8 cellular contexts compared by ENCODE assay signal in the genomic region with DNA sequence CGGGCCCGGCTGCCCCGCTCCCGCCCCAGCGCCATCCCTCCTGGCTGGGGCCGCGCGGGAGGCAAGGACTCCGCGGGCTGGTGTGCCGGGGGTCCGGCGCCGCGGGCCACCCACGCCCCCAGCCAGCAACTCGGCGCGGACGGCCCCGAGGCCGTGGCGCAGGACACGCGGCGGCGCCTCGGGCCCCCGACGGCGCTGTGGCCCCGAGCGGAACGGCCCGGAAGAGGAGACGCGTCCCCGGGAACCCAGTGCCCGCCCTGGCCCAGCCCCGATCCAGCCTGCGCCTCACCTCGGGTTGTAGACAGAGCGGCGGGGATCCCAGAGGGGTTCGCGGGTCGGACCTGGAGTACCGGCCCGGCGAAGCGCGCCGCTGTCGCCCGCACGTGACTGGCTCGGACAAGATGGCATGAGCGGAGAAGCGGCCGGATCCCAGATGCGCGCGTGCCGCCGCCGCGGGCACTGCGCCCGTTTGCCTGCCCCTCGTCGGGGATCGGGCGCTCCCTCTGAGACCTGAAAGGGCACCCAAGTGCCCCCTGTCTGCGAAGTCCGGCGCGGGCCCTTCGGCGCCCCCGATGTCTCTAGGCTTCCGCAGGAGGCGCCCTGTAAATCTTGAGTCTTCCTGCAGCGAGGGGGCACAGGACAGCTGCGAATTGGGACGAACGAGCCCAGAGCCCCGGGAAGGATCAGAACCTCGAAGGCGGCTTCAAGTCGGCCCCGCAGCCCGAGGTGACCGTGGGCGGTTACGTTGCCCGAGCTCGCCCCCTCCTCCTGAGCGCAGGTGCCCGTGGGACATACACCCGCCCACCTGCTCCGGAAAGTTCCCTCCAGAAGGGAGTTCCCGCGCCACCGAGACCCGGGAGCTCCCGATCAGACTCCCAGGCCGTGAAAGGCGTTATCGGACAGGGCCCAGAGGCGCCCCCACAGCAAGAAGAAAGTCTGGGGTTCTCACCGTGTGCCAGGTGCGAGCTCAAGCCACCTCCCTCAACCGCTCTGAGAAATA. TPM values are rescaled to one million over a fixed set of nuclear protein-coding genes. Genes with fewer than 3 reads are reported as not detected.
DNase-seq lines count a peak whose midpoint lies in the region; ATAC-seq, FAIRE-seq and TF ChIP-seq lines count a peak whose summit lies in the region.

No MANE protein-coding gene starts in this region.

- TF ChIP-seq RAD21 in GM12878 (IDR thresholded peaks at IDR 0.05; ENCODE audit: insufficient read depth, low read depth, low read length), result peak; percentile 34

- peak overlapping the region; percentile 78 to 99 (median 96) for H3K4me3 ChIP-seq in BLaER1 treated with 17β-estradiol and CSF1 and Interleukin-3, amounts not matched to agents 10 nM and 100 nM
- H3K4me3 ChIP-seq in GM12878, result peak overlapping the region; percentile 90
- H3K4me3 ChIP-seq in iPS-18c (ENCODE audit: insufficient read depth, low read depth, low read length), result peak overlapping the region; percentile 83
- peak overlapping the region; percentile 84 to 97 for H3K4me3 ChIP-seq in small intestine (ENCODE audit: low read depth in 1 of 2, low read length in 2 of 2)

- SMC1A ChIA-PET in GM12878 (lab: Charles Lee; ENCODE audit: uncharacterized antibody, unreplicated experiment), result interaction anchor here (0.8 kb wide), 1 partner anchor 153 kb away, joined by 4 read pairs; no protein-coding TSS in a partner anchor

- H3K4me2 ChIP-seq in BLaER1 treated with 17β-estradiol and CSF1 and Interleukin-3, amounts not matched to agents 10 nM and 100 nM, result peak overlapping the region; percentile 84 to 95 (median 89)
- H3K4me2 ChIP-seq in GM12878 (ENCODE audit: control insufficient read depth, insufficient read depth), result peak overlapping the region; percentile 94

- H2AFZ ChIP-seq in GM12878 (ENCODE audit: control insufficient read depth, low read depth, low read length), result peak overlapping the region; percentile 89

- intact Hi-C loops in GM12878 (cut with micrococcal nuclease; ENCODE audit: unreplicated experiment), result loop anchor here (5.0 to 10.0 kb wide), 2 partner anchors 154 to 342 kb away; a partner anchor contains a TSS

- H3K79me2 ChIP-seq in GM12878 (ENCODE audit: control insufficient read depth, insufficient read depth, low read length), result peaks cover 31% of the 10 kb centered on the region

- H3K36me3 ChIP-seq in BLaER1 treated with 17β-estradiol and CSF1 and Interleukin-3, amounts not matched to agents 10 nM and 100 nM, result no peaks in the 10 kb centered on the region
- H3K36me3 ChIP-seq in GM12878 (ENCODE audit: control insufficient read depth in 2 of 2, insufficient read depth in 2 of 2, low read length in 1 of 2), result no peaks in the 10 kb centered on the region
- H3K36me3 ChIP-seq in small intestine (ENCODE audit: control insufficient read depth in 2 of 2, insufficient read depth in 2 of 2, low read length in 2 of 2), result no peaks in the 10 kb centered on the region

- H3K4me3 Mint-ChIP-seq in T-helper 17 cell, result peak overlapping the region; percentile 91

- H4K20me1 ChIP-seq in BLaER1 treated with 17β-estradiol and CSF1 and Interleukin-3, amounts not matched to agents 10 nM and 100 nM, result peaks cover 0 to 35% (median 10%) of the 10 kb centered on the region in 11 experiments; a peak in 12 of 22 replicates
- no peaks in the 10 kb centered on the region for H4K20me1 ChIP-seq in GM12878 (ENCODE audit: control insufficient read depth, insufficient read depth)

- peak overlapping the region; percentile 89 to 97 (median 95) for H3K9ac ChIP-seq in BLaER1 treated with 17β-estradiol and CSF1 and Interleukin-3, amounts not matched to agents 10 nM and 100 nM
- peak overlapping the region; percentile 87 for H3K9ac ChIP-seq in GM12878 (ENCODE audit: control insufficient read depth, insufficient read depth, low read length)

- peak; percentile 72 for TF ChIP-seq POLR2A in GM12878 (IDR thresholded peaks at IDR 0.05; ENCODE audit: low read depth, low read length)

- H3K27me3 ChIP-seq in BLaER1 treated with 17β-estradiol and CSF1 and Interleukin-3, amounts not matched to agents 10 nM and 100 nM, result peaks cover 13 to 50% (median 41%) of the 10 kb centered on the region in 11 experiments; a peak in 21 of 22 replicates
- no peaks in the 10 kb centered on the region for H3K27me3 ChIP-seq in GM12878 (replicated peaks in 1 of 2; ENCODE audit: control insufficient read depth in 2 of 2, insufficient read depth in 2 of 2, low read length in 1 of 2)
- H3K27me3 ChIP-seq in small intestine (ENCODE audit: control insufficient read depth in 2 of 2, insufficient read depth in 2 of 2, low read length in 2 of 2), result no peaks in the 10 kb centered on the region

- H3K4me1 ChIP-seq in BLaER1 treated with 17β-estradiol and CSF1 and Interleukin-3, amounts not matched to agents 10 nM and 100 nM, result peaks cover 10 to 31% (median 21%) of the 10 kb centered on the region in 10 experiments; a peak in 19 of 20 replicates
- H3K4me1 ChIP-seq in GM12878 (ENCODE audit: control insufficient read depth, insufficient read depth, low read length) (peaks cover 17% of the 10 kb centered on the region), small intestine (ENCODE audit: control insufficient read depth in 2 of 2, insufficient read depth in 1 of 2, low read depth in 1 of 2, low read length in 1 of 2) (no peaks in the 10 kb centered on the region)

- peak; percentile 27 for ATAC-seq in GM19372 (IDR thresholded peaks at IDR 0.05; ENCODE audit: low read depth, unreplicated experiment)
- ATAC-seq in HG03571 (IDR thresholded peaks at IDR 0.05; ENCODE audit: unreplicated experiment), result peak; percentile 30
- ATAC-seq in T-helper 17 cell, result peak; percentile 56
- peak; percentile 76 for ATAC-seq in GM12878
- no peak for ATAC-seq in HG03469 (IDR thresholded peaks at IDR 0.05; ENCODE audit: unreplicated experiment)

- WGBS in GM12878 (ENCODE audit: insufficient coverage, insufficient replicate concordance, low lambda C conversion rate, missing lambda C conversion rate), result 1% methylated on average over 107 of the region's 113 CpGs
- 0 to 2% (median 1%) methylated on average over 69 to 113 of the region's 113 CpGs for WGBS in small intestine, 3 donors

- H3K4me1 Mint-ChIP-seq in T-helper 17 cell, result peaks cover 42% of the 10 kb centered on the region

- BruUV-seq in GM12878 (replicated peaks; lab: Mats Ljungman, UMichigan), result no TSS peak

- TF ChIP-seq CTCF in GM12878 (IDR thresholded peaks at IDR 0.05 in 2 of 3, conservative IDR thresholded peaks at IDR 0.05 in 1 of 3; ENCODE audit: control insufficient read depth in 2 of 3, extremely low read depth in 1 of 3, insufficient read depth in 1 of 3, low read depth in 3 of 3, low read length in 3 of 3), result peak; percentile 56 to 68 (median 62)

- RAD21 ChIA-PET in GM12878 (lab: Charles Lee; ENCODE audit: unreplicated experiment), result interaction anchor here (0.8 to 1.0 kb wide), 3 partner anchors 119 to 154 kb away, joined by 3 to 4 read pairs (median 3); no protein-coding TSS in a partner anchor

- peak overlapping the region; percentile 93 for H3K27ac Mint-ChIP-seq in T-helper 17 cell

- TF ChIP-seq EP300 in GM12878 (IDR thresholded peaks at IDR 0.05; ENCODE audit: borderline replicate concordance in 1 of 2, control insufficient read depth in 1 of 2, low read depth in 2 of 2, low read length in 2 of 2), result no peak

- H3K27ac ChIP-seq in BLaER1 treated with 17β-estradiol and CSF1 and Interleukin-3, amounts not matched to agents 10 nM and 100 nM, result peak overlapping the region; percentile 89 to 97 (median 94)
- H3K27ac ChIP-seq in GM12878 (ENCODE audit: control insufficient read depth, insufficient read depth) (peak overlapping the region; percentile 84), small intestine (ENCODE audit: low read depth in 1 of 2, low read length in 1 of 2) (peak overlapping the region; percentile 86 to 88)

- in situ Hi-C loops in GM12878 (cut with MboI), result no loop called here

- DNase-seq in T-helper 17 cell, result peak; percentile 50 to 54 (median 50)
- DNase-seq in GM12878 (ENCODE audit: low read depth, low spot score), result no peak
- DNase-seq in small intestine, result peak; percentile 48

- POLR2A ChIA-PET in GM12878 (lab: Charles Lee), result interaction anchor here (0.5 to 1.5 kb wide), 11 partner anchors 10 to 1509 kb away, joined by 3 to 6 read pairs (median 3); a partner anchor contains a TSS

- CTCF ChIA-PET in GM12878 (lab: Yijun Ruan, JAX), result interaction anchor here (0.6 to 1.9 kb wide), 6 partner anchors 12 to 121 kb away, joined by 3 to 8 read pairs (median 3); no protein-coding TSS in a partner anchor

- no peaks in the 10 kb centered on the region for H3K36me3 Mint-ChIP-seq in T-helper 17 cell (ENCODE audit: low read depth)

- H3K9me3 ChIP-seq in BLaER1 treated with 17β-estradiol and CSF1 and Interleukin-3, amounts not matched to agents 10 nM and 100 nM (replicated peaks in 1 of 11), result no peaks in the 10 kb centered on the region
- H3K9me3 ChIP-seq in T-helper 17 cell (ENCODE audit: control insufficient read depth, low read length, poor library complexity, severe bottlenecking) (no peaks in the 10 kb centered on the region), GM12878 (replicated peaks; ENCODE audit: control insufficient read depth, insufficient read depth, low read length) (no peaks in the 10 kb centered on the region), iPS-18c (ENCODE audit: control insufficient read depth, insufficient read depth, low read length) (peaks cover 2% of the 10 kb centered on the region), small intestine (ENCODE audit: control insufficient read depth, low read depth) (no peaks in the 10 kb centered on the region)

- H3K27me3 Mint-ChIP-seq in T-helper 17 cell, result no peaks in the 10 kb centered on the region

- no peak for FAIRE-seq in GM12878 (lab: Jason Lieb, UNC)
- FAIRE-seq in small intestine (lab: Jason Lieb, UNC), result no peak

TF ChIP-seq in GM12878, 131 proteins besides CTCF, POLR2A, EP300 and RAD21 (continues in another document):
- no peak for TF ChIP-seq NR2C1 (IDR thresholded peaks at IDR 0.05)

RNA-seq across cellular contexts. Expression of a gene that starts 0.6 kb away (rescaled TPM):
- total RNA-seq in T-helper 17 cell (10 to 100 TPM; 36.1 to 49.8 TPM), GM12878 (2014; rRNA removed) (14.1 and 19.5 TPM in 2 replicates), GM12878 (2014; rRNA removed; fragmentation: Illumina TruSeq; extraction: Trizol) (10.3 and 12.1 TPM in 2 replicates), GM12878 (2021) (17.8 and 18.6 TPM in 2 replicates)
- total RNA-seq in GM12878 (2013; cell fraction: nucleolus; rRNA removed), result 27.9 and 32.4 TPM in 2 replicates
- polyA plus RNA-seq in GM12878 (2011; ENCODE audit: low read depth), result 4.7 TPM
- polyA plus RNA-seq in GM12878 (2011; rRNA removed) (9.2 and 9.8 TPM in 2 replicates), GM12878 (2014; fragmentation: Illumina TruSeq; extraction: Trizol) (11.1 and 12.1 TPM in 2 replicates), GM12878 (2014; fragmentation: Nextera tagmentation; extraction: Ambion mirVana) (1 to 10 TPM; 3.2 to 4.3 TPM), GM12878 (2014; rRNA removed) (9.6 and 11.2 TPM in 2 replicates), GM12878 (2016; fragmentation: Nextera tagmentation; extraction: Ambion mirVana) (10 to 100 TPM; 10.8 to 12.9 TPM), small intestine (1 to 10 TPM; 2.5 to 5.6 (median 3.0) TPM)
- polyA plus RNA-seq in GM12878 (2011; cell fraction: cytosol; rRNA removed), result 6.9 and 8.4 TPM in 2 replicates
- 12.1 and 13.6 TPM in 2 replicates for polyA plus RNA-seq in GM12878 (2011; cell fraction: nucleus; rRNA removed)
- 5.6 and 7.5 TPM in 2 replicates for polyA plus RNA-seq in GM12878 (2012)
- polyA minus RNA-seq in GM12878 (2011; rRNA and poly(A)+ RNA removed), result 18.7 and 23.7 TPM in 2 replicates
- 9.9 and 12.2 TPM in 2 replicates for polyA minus RNA-seq in GM12878 (2011; cell fraction: cytosol; rRNA and poly(A)+ RNA removed)
- polyA minus RNA-seq in GM12878 (2011; cell fraction: nucleus; rRNA and poly(A)+ RNA removed), result 12.5 and 29.7 TPM in 2 replicates
